ENCODE assay signal across 27 cellular contexts in genomic region chr1:44008259-44008658, GRCh38. TPM values are rescaled to one million over a fixed set of nuclear protein-coding genes. Genes with fewer than 3 reads are reported as not detected.
"Had no signal": no experiment of that assay in that cellular context is flagged by ENCODE, and none has a peak within 500 bp of the region (broad histone marks: within the 10 kb centered on the region; RNA-seq: fewer than 3 reads in every experiment).

No MANE protein-coding gene starts in this region.

- DNase-seq: immature natural killer cell; kidney; left colon; lower lobe of right lung; mammary epithelial cell; mesenchymal stem cell; naive B cell; natural killer cell; nucleus accumbens; pancreas; posterior cingulate gyrus; retina; right cardiac atrium; sigmoid colon; small intestine; spleen; stimulated activated CD4-positive, alpha-beta T cell treated with anti-CD3 and anti-CD28 coated beads, Interleukin-4, amount 100 ng/mL, for 24 hours; stimulated activated naive CD4-positive, alpha-beta T cell treated with Interleukin-2 at 50 U/mL for 16 hours; stimulated activated naive CD8-positive, alpha-beta T cell treated with anti-CD3 and anti-CD28 coated beads, Interleukin-15, amount 100 ng/mL, for 72 hours; substantia nigra had no signal

- H3K27ac ChIP-seq: left lung, lower lobe of right lung, pancreas, prostate gland, sigmoid colon, spleen, tibial nerve, vagina had no signal

- H3K4me1 ChIP-seq: pancreas, prostate gland had no signal

- ATAC-seq: left colon; left lung; lower lobe of right lung; natural killer cell; pancreas; right cardiac atrium; stimulated activated memory B cell treated with anti-CD40 and anti-IgM and Interleukin-4, amounts not matched to agents 10 μg/mL and 1 μg/mL and 100 μg/mL, for 72 hours; stimulated activated naive CD8-positive, alpha-beta T cell treated with anti-CD3 and anti-CD28 coated beads, Interleukin-15, amount 100 ng/mL, for 72 hours had no signal

- H3K4me3 ChIP-seq: left lung, lower lobe of right lung, pancreas, prostate gland, sigmoid colon, spleen, tibial nerve, vagina had no signal

- H3K4me3 Mint-ChIP-seq: immature natural killer cell; natural killer cell; stimulated activated memory B cell treated with anti-CD40 and anti-IgM and Interleukin-4, amounts not matched to agents 10 μg/mL and 1 μg/mL and 100 μg/mL, for 72 hours; stimulated activated naive CD8-positive, alpha-beta T cell treated with anti-CD3 and anti-CD28 coated beads, Interleukin-15, amount 100 ng/mL, for 72 hours; type B pancreatic cell had no signal

- H3K36me3 ChIP-seq: left lung, pancreas, prostate gland, spleen, tibial nerve had no signal

- H3K36me3 Mint-ChIP-seq: immature natural killer cell; naive B cell; natural killer cell; stimulated activated memory B cell treated with anti-CD40 and anti-IgM and Interleukin-4, amounts not matched to agents 10 μg/mL and 1 μg/mL and 100 μg/mL, for 72 hours had no signal

- H3K9me3 Mint-ChIP-seq: immature natural killer cell; naive B cell; natural killer cell; stimulated activated memory B cell treated with anti-CD40 and anti-IgM and Interleukin-4, amounts not matched to agents 10 μg/mL and 1 μg/mL and 100 μg/mL, for 72 hours; stimulated activated naive CD8-positive, alpha-beta T cell treated with anti-CD3 and anti-CD28 coated beads, Interleukin-15, amount 100 ng/mL, for 72 hours; type B pancreatic cell had no signal

- H3K4me1 Mint-ChIP-seq: immature natural killer cell; naive B cell; natural killer cell; stimulated activated memory B cell treated with anti-CD40 and anti-IgM and Interleukin-4, amounts not matched to agents 10 μg/mL and 1 μg/mL and 100 μg/mL, for 72 hours had no signal

- H3K27ac Mint-ChIP-seq: immature natural killer cell; natural killer cell; stimulated activated memory B cell treated with anti-CD40 and anti-IgM and Interleukin-4, amounts not matched to agents 10 μg/mL and 1 μg/mL and 100 μg/mL, for 72 hours; type B pancreatic cell had no signal

- FAIRE-seq: islet of Langerhans, kidney, pancreas, small intestine had no signal

- H3K27me3 Mint-ChIP-seq: naive B cell; stimulated activated memory B cell treated with anti-CD40 and anti-IgM and Interleukin-4, amounts not matched to agents 10 μg/mL and 1 μg/mL and 100 μg/mL, for 72 hours; stimulated activated naive CD8-positive, alpha-beta T cell treated with anti-CD3 and anti-CD28 coated beads, Interleukin-15, amount 100 ng/mL, for 72 hours; type B pancreatic cell had no signal

- H3K9me3 ChIP-seq: left lung, lower lobe of right lung, pancreas, prostate gland, sigmoid colon, spleen, tibial nerve, vagina had no signal

- H3K27me3 ChIP-seq: left lung, pancreas, sigmoid colon, spleen, tibial nerve, vagina had no signal

RNA-seq across cellular contexts. Expression of gene SLC6A9, which starts 23.0 kb away (rescaled TPM):
- polyA plus RNA-seq: immature natural killer cell had no signal
